29 cellular contexts compared by ENCODE assay signal in genomic region chr5:124030043-124030461, GRCh38.
DNase-seq lines count a peak whose midpoint lies in the region; ATAC-seq and TF ChIP-seq lines count a peak whose summit lies in the region.
"Had no signal": no experiment of that assay in that cellular context is flagged by ENCODE, and none has a peak within 500 bp of the region (broad histone marks: within the 10 kb centered on the region; RNA-seq: fewer than 3 reads in every experiment).

No MANE protein-coding gene starts in this region.

- no peaks in the 10 kb centered on the region for H3K79me2 ChIP-seq in GM23338 (replicated peaks; ENCODE audit: insufficient read depth)

- H3K4me2 ChIP-seq in GM23338, result no peak overlapping the region
- H3K4me2 ChIP-seq: A549 had no signal

- H3K4me1 Mint-ChIP-seq in GM23338, result peaks cover 23% of the 10 kb centered on the region; the same call in 2 of the 3 replicates
- H3K4me1 Mint-ChIP-seq: activated naive CD8-positive, alpha-beta T cell treated with anti-CD3 and anti-CD28 coated beads, Interleukin-2, amount 10 ng/mL, durations not matched to agents 7 days and 5 days had no signal

- H3F3A ChIP-seq in GM23338 (replicated peaks; ENCODE audit: low read depth), result no peaks in the 10 kb centered on the region

- peaks cover 8% of the 10 kb centered on the region for H3K4me1 ChIP-seq in GM23338 (ENCODE audit: insufficient read depth)
- H3K4me1 ChIP-seq: A549, prostate gland, vagina had no signal

- ATAC-seq in GM23338, result no peak
- ATAC-seq in HG03378 (IDR thresholded peaks at IDR 0.05; ENCODE audit: unreplicated experiment), result no peak
- ATAC-seq in stimulated activated naive CD8-positive, alpha-beta T cell treated with anti-CD3 and anti-CD28 coated beads, Interleukin-15, Interleukin-2, amounts not matched to agents 100 U/mL and 50 U/mL, for 24 hours, result no peak
- ATAC-seq: A549; CD8-positive, alpha-beta T cell had no signal

- 0 out of 2 replicates have a peak, but pooled peaks cover 6% of the 10 kb centered on the region for H3K9me2 ChIP-seq in GM23338 (ENCODE audit: insufficient read depth)

- peak; percentile 1 for DNase-seq in GM23338 (ENCODE audit: low spot score)
- peak; percentile 17 for DNase-seq in astrocyte of the hippocampus (ENCODE audit: low read depth, low spot score)
- peak; percentile 50 for DNase-seq in islet precursor cell
- peak; percentile 47 for DNase-seq in retina
- DNase-seq in stimulated activated naive CD8-positive, alpha-beta T cell treated with anti-CD3 and anti-CD28 coated beads, Interleukin-15, Interleukin-2, amounts not matched to agents 100 U/mL and 50 U/mL, for 24 hours, result no peak
- DNase-seq in SW480 (ENCODE audit: low spot score), result no peak
- no peak for DNase-seq in effector CD8-positive, alpha-beta T cell (lab: John Stamatoyannopoulos, UW)
- DNase-seq: activated gamma-delta T cell; activated naive CD8-positive, alpha-beta T cell treated with anti-CD3 and anti-CD28 coated beads, Interleukin-2, amount 10 ng/mL, durations not matched to agents 7 days and 5 days; activated T-cell treated with anti-CD3 and anti-CD28 coated beads, Interleukin-2, amount 50 U/mL, for 1 hour; CD8-positive, alpha-beta T cell; central memory CD4-positive, alpha-beta T cell; dermis blood vessel endothelial cell; DMS 273 treated with DMSO at 0.1 percent for 48 hours; GOT3; kidney glomerular epithelial cell; NCI-H1105; NCI-H2029 treated with DMSO at 0.1 percent for 48 hours; NCI-H345; RPMI8226; stimulated activated naive CD4-positive, alpha-beta T cell; T-helper 2 cell had no signal

- H3K36me3 Mint-ChIP-seq in GM23338 (ENCODE audit: low read depth), result no peaks in the 10 kb centered on the region; the same call in 2 of the 3 replicates
- H3K36me3 Mint-ChIP-seq: activated naive CD8-positive, alpha-beta T cell treated with anti-CD3 and anti-CD28 coated beads, Interleukin-2, amount 10 ng/mL, durations not matched to agents 7 days and 5 days; CD8-positive, alpha-beta T cell had no signal

- no peaks in the 10 kb centered on the region for H4K20me1 ChIP-seq in GM23338 (replicated peaks; ENCODE audit: insufficient read depth)

- H3K4me3 Mint-ChIP-seq in GM23338, result no peak overlapping the region
- H3K4me3 Mint-ChIP-seq: activated naive CD8-positive, alpha-beta T cell treated with anti-CD3 and anti-CD28 coated beads, Interleukin-2, amount 10 ng/mL, durations not matched to agents 7 days and 5 days; B cell; CD8-positive, alpha-beta T cell had no signal

- no peak overlapping the region for H3K27ac Mint-ChIP-seq in GM23338
- H3K27ac Mint-ChIP-seq: activated naive CD8-positive, alpha-beta T cell treated with anti-CD3 and anti-CD28 coated beads, Interleukin-2, amount 10 ng/mL, durations not matched to agents 7 days and 5 days; CD8-positive, alpha-beta T cell had no signal

- H3K27ac ChIP-seq in GM23338 (ENCODE audit: low read depth), result no peak overlapping the region
- H3K27ac ChIP-seq: A549, prostate gland, SK-N-MC, vagina had no signal

- peak overlapping the region; percentile 48; the same call in 1 of the 2 replicates for H2AFZ ChIP-seq in GM23338

- H3K36me3 ChIP-seq in GM23338 (ENCODE audit: insufficient read depth), result no peaks in the 10 kb centered on the region
- H3K36me3 ChIP-seq: prostate gland, vagina had no signal

- no peaks in the 10 kb centered on the region for H3K27me3 ChIP-seq in GM23338 (ENCODE audit: insufficient read depth)
- H3K27me3 ChIP-seq: vagina had no signal

- no peaks in the 10 kb centered on the region for H3K27me3 Mint-ChIP-seq in GM23338 (ENCODE audit: insufficient read depth, low read depth, poor library complexity)
- H3K27me3 Mint-ChIP-seq: activated naive CD8-positive, alpha-beta T cell treated with anti-CD3 and anti-CD28 coated beads, Interleukin-2, amount 10 ng/mL, durations not matched to agents 7 days and 5 days had no signal

- TF ChIP-seq CTCF in GM23338 (conservative IDR thresholded peaks at IDR 0.05; ENCODE audit: low read depth in 2 of 2), result no peak

- no peak overlapping the region for H3K4me3 ChIP-seq in GM23338
- H3K4me3 ChIP-seq: A549, lung, prostate gland, SK-N-MC, vagina had no signal

- no peaks in the 10 kb centered on the region; the same call in 2 of the 3 replicates for H3K9me3 Mint-ChIP-seq in GM23338
- H3K9me3 Mint-ChIP-seq: activated naive CD8-positive, alpha-beta T cell treated with anti-CD3 and anti-CD28 coated beads, Interleukin-2, amount 10 ng/mL, durations not matched to agents 7 days and 5 days; CD8-positive, alpha-beta T cell had no signal

TF ChIP-seq in GM23338, 12 proteins besides CTCF, POLR2A, EP300 and RAD21 (continues in another document):
- no peak for TF ChIP-seq STAT1 (IDR thresholded peaks at IDR 0.05; ENCODE audit: unreplicated experiment)
- TF ChIP-seq EZH2 (IDR thresholded peaks at IDR 0.05; ENCODE audit: low read depth, unreplicated experiment), result no peak
- TF ChIP-seq EZH2phosphoT487 (IDR thresholded peaks at IDR 0.05; ENCODE audit: unreplicated experiment), result no peak
- TF ChIP-seq ZNF331 (CRISPR knock-in tag; IDR thresholded peaks at IDR 0.05; ENCODE audit: low read depth), result no peak
- TF ChIP-seq ZNF462 (CRISPR knock-in tag; IDR thresholded peaks at IDR 0.05), result no peak
- TF ChIP-seq JUNB (IDR thresholded peaks at IDR 0.05; ENCODE audit: unreplicated experiment), result no peak

Comparison
In these comparisons a context has a peak if more than half of its experiments do, and no peak if none do; other contexts are left out.
1. DNase-seq: peak in GM23338 (single experiment), astrocyte of the hippocampus (single experiment), islet precursor cell (single experiment) and retina (single experiment); none in stimulated activated naive CD8-positive, alpha-beta T cell treated with anti-CD3 and anti-CD28 coated beads, Interleukin-15, Interleukin-2, amounts not matched to agents 100 U/mL and 50 U/mL, for 24 hours (single experiment), SW480 (single experiment) and effector CD8-positive, alpha-beta T cell (single experiment).